8 cellular contexts compared by ENCODE assay signal in genomic region chr3:161371441-161372320, GRCh38. TPM values are rescaled to one million over a fixed set of nuclear protein-coding genes. Genes with fewer than 3 reads are reported as not detected.
DNase-seq lines count a peak whose midpoint lies in the region; ATAC-seq and TF ChIP-seq lines count a peak whose summit lies in the region.

Gene SPTSSB, minus strand, starts transcription at chr3:161371517. Its CDS starts 25,194 bp downstream, at chr3:161346323.

- ATAC-seq in GM19351 (IDR thresholded peaks at IDR 0.05; ENCODE audit: unreplicated experiment) (peak; percentile 53), HG03565 (IDR thresholded peaks at IDR 0.05; ENCODE audit: unreplicated experiment) (peak; percentile 26), psoas muscle (peak in 2 of 4 donors; percentile 37 to 48)

- H3K4me2 ChIP-seq in BLaER1, result peak within 1 kb of the TSS; percentile 84

- peaks cover 48% of the 10 kb centered on the region for H3K27me3 ChIP-seq in BLaER1
- H3K27me3 ChIP-seq in adipocyte (replicated peaks; ENCODE audit: control insufficient read depth, insufficient read depth, low read length), result peaks cover 20% of the 10 kb centered on the region
- H3K27me3 ChIP-seq in left ventricle myocardium inferior (ENCODE audit: low read depth), result peaks cover 60% of the 10 kb centered on the region
- H3K27me3 ChIP-seq in psoas muscle (ENCODE audit: insufficient read depth in 3 of 3, low read length in 2 of 3), result peaks cover 0 to 35% (median 3%) of the 10 kb centered on the region in 3 donors

- H3K9me3 ChIP-seq in BLaER1, result no peaks in the 10 kb centered on the region
- no peaks in the 10 kb centered on the region for H3K9me3 ChIP-seq in SK-N-MC (ENCODE audit: low read depth, low read length)
- H3K9me3 ChIP-seq in adipocyte (ENCODE audit: control insufficient read depth, low read length), result no peaks in the 10 kb centered on the region
- no peaks in the 10 kb centered on the region for H3K9me3 ChIP-seq in left ventricle myocardium inferior (replicated peaks)
- H3K9me3 ChIP-seq in psoas muscle, result no peaks in the 10 kb centered on the region

- DNase-seq in SK-N-MC (ENCODE audit: low read depth, low spot score), result no peak
- DNase-seq in adipocyte (ENCODE audit: low read depth), result peak; percentile 49
- DNase-seq in left ventricle myocardium inferior, result peak; percentile 19
- DNase-seq in psoas muscle, result peak; percentile 16 to 48
- DNase-seq in GDM1 (lab: John Stamatoyannopoulos, UW), result no peak

- no peak for TF ChIP-seq CTCF in left ventricle myocardium inferior (IDR thresholded peaks at IDR 0.05; ENCODE audit: borderline replicate concordance)
- no peak for TF ChIP-seq CTCF in psoas muscle (IDR thresholded peaks at IDR 0.05)

- H3K27ac ChIP-seq in BLaER1 (no peak within 1 kb of the TSS), SK-N-MC (no peak within 1 kb of the TSS), left ventricle myocardium inferior (replicated peaks) (no peak within 1 kb of the TSS), psoas muscle (no peak within 1 kb of the TSS)

- H3K9ac ChIP-seq in BLaER1 (no peak within 1 kb of the TSS), SK-N-MC (ENCODE audit: insufficient read length) (peak within 1 kb of the TSS; percentile 17), adipocyte (ENCODE audit: low read length) (no peak within 1 kb of the TSS)

- no peaks in the 10 kb centered on the region for H3K36me3 ChIP-seq in BLaER1
- H3K36me3 ChIP-seq in SK-N-MC (ENCODE audit: insufficient read depth, low read length), result no peaks in the 10 kb centered on the region
- H3K36me3 ChIP-seq in adipocyte (ENCODE audit: control insufficient read depth, insufficient read depth, low read length, severe bottlenecking), result no peaks in the 10 kb centered on the region
- H3K36me3 ChIP-seq in left ventricle myocardium inferior, result no peaks in the 10 kb centered on the region
- H3K36me3 ChIP-seq in psoas muscle (ENCODE audit: insufficient read depth in 1 of 2, low read depth in 1 of 2), result no peaks in the 10 kb centered on the region

- WGBS in psoas muscle, 3 donors, result 1% methylated on average over 51 to 53 of the region's 53 CpGs

- 0 out of 2 replicates have a peak, but pooled peaks cover 12% of the 10 kb centered on the region for H4K20me1 ChIP-seq in BLaER1

- H3K4me3 ChIP-seq in BLaER1, result peak within 1 kb of the TSS; percentile 63
- peak within 1 kb of the TSS; percentile 80 for H3K4me3 ChIP-seq in SK-N-MC
- H3K4me3 ChIP-seq in adipocyte (ENCODE audit: low read length), result peak within 1 kb of the TSS; percentile 78
- peak within 1 kb of the TSS; percentile 70 for H3K4me3 ChIP-seq in left ventricle myocardium inferior
- peak within 1 kb of the TSS; percentile 64 for H3K4me3 ChIP-seq in psoas muscle

- H3K4me1 ChIP-seq in BLaER1 (peaks cover 24% of the 10 kb centered on the region), adipocyte (ENCODE audit: control insufficient read depth, insufficient read depth, low read length) (peaks cover 14% of the 10 kb centered on the region), left ventricle myocardium inferior (peaks cover 23% of the 10 kb centered on the region), psoas muscle (no peaks in the 10 kb centered on the region)

- intact Hi-C loops in left ventricle myocardium inferior (cut with micrococcal nuclease), result no loop called here
- intact Hi-C loops in psoas muscle (cut with DNase I), result no loop called here

RNA-seq across cellular contexts. Expression of gene SPTSSB, which starts in this region (rescaled TPM):
- total RNA-seq in left ventricle myocardium inferior (0.25 TPM), psoas muscle (1 to 10 TPM in 1 of 4 donors, not detected in 3; 1.2 TPM)
- polyA plus RNA-seq in psoas muscle, result under 1 TPM; 0.03 to 0.21 (median 0.04) TPM

Comparison
In these comparisons a context has a peak if more than half of its experiments do, and no peak if none do; other contexts are left out.
1. Peak in DNase-seq and H3K4me3 ChIP-seq in left ventricle myocardium inferior; RNA of the gene not detected or under 1 TPM.
2. DNase-seq: peak in adipocyte (single experiment) and psoas muscle (2 of 2); none in SK-N-MC (single experiment) and GDM1 (single experiment).
3. Peak in every context shown above with its lines, with median percentiles within 50 percentile points of each other: H3K4me3 ChIP-seq.